In the genomic region with DNA sequence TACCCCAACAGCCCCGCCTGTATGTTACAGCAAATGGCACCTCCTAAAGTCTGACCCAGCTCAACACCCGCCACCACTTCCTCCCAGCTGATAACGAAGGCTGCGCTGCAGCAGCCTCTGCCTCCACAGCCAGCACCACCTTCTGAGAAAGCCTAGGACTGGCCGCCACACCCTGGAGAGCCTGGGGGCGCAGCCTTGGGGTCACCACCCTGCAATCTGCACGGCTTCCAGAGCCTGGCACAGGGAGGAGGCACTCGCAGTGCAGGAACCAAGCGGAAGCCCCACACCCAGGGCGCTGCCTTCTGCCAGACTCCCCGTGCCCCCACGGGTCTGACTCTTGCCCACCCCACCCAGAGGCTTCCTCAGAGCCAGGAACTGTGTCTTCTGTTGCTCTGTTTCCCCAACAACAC, we compare ENCODE assay signal across 12 cellular contexts.
DNase-seq lines count a peak whose midpoint lies in the region; ATAC-seq and TF ChIP-seq lines count a peak whose summit lies in the region.
"Had no signal": no experiment of that assay in that cellular context is flagged by ENCODE, and none has a peak within 500 bp of the region (broad histone marks: within the 10 kb centered on the region; RNA-seq: fewer than 3 reads in every experiment).

No MANE protein-coding gene starts in this region.

- peaks cover 0 to 5% (median 2%) of the 10 kb centered on the region in 3 donors for H3K4me1 Mint-ChIP-seq in IgD-negative memory B cell

- peaks cover 38% of the 10 kb centered on the region for H3K4me1 ChIP-seq in BE2C

- DNase-seq in activated CD4-positive, CD25-positive, alpha-beta regulatory T cell treated with anti-CD3 and anti-CD28 coated beads, Interleukin-2, amount 50 U/mL, for 72 hours: peak; percentile 46
- DNase-seq in activated naive CD4-positive, alpha-beta T cell treated with anti-CD3 and anti-CD28 coated beads, Interleukin-2, amount 50 U/mL, for 72 hours (ENCODE audit: low spot score in 2 of 2): no peak
- peak; percentile 22 for DNase-seq in stimulated activated CD4-positive, alpha-beta T cell treated with anti-CD3 and anti-CD28 coated beads, Interleukin-4, amount 100 ng/mL, for 24 hours
- DNase-seq in C1 segment of cervical spinal cord (lab: John Stamatoyannopoulos, UW) (no peak), COLO829 (ENCODE audit: low spot score) (no peak), nucleus accumbens (lab: John Stamatoyannopoulos, UW) (no peak), BE2C (no peak)
- DNase-seq: Karpas-422, NCI-H226 had no signal

- peak; percentile 58 to 64 for ATAC-seq in activated naive CD4-positive, alpha-beta T cell treated with anti-CD3 and anti-CD28 coated beads, Interleukin-2, amount 50 U/mL, for 72 hours

- H3K27ac Mint-ChIP-seq in IgD-negative memory B cell: peak overlapping the region in 1 of 3 donors; percentile 93
- H3K27ac Mint-ChIP-seq in activated naive CD4-positive, alpha-beta T cell treated with anti-CD3 and anti-CD28 coated beads, Interleukin-2, amount 50 U/mL, for 72 hours: peak overlapping the region; percentile 16 to 36
- H3K27ac Mint-ChIP-seq: nephron had no signal

- H3K9me3 ChIP-seq in BE2C: no peaks in the 10 kb centered on the region

- H3K27me3 ChIP-seq in BE2C: no peaks in the 10 kb centered on the region
- H3K27me3 ChIP-seq: SJSA1 had no signal

- TF ChIP-seq CTCF in BE2C (IDR thresholded peaks at IDR 0.05; ENCODE audit: low read depth, low read length): no peak

- H3K36me3 ChIP-seq in BE2C: no peaks in the 10 kb centered on the region; the same call in 1 of the 2 replicates

- H3K27me3 Mint-ChIP-seq in IgD-negative memory B cell: no peaks in the 10 kb centered on the region

- peak overlapping the region in 3 of 4 donors; percentile 6 to 84 (median 23) for H3K4me3 Mint-ChIP-seq in IgD-negative memory B cell
- H3K4me3 Mint-ChIP-seq: nephron had no signal

- H3K36me3 Mint-ChIP-seq in IgD-negative memory B cell: no peaks in the 10 kb centered on the region
- H3K36me3 Mint-ChIP-seq in activated naive CD4-positive, alpha-beta T cell treated with anti-CD3 and anti-CD28 coated beads, Interleukin-2, amount 50 U/mL, for 72 hours: no peaks in the 10 kb centered on the region

- no peak overlapping the region for H3K4me3 ChIP-seq in BE2C (ENCODE audit: low read depth, low read length)
- H3K4me3 ChIP-seq: SJSA1 had no signal

- no peaks in the 10 kb centered on the region for H3K9me3 Mint-ChIP-seq in IgD-negative memory B cell
- H3K9me3 Mint-ChIP-seq in activated naive CD4-positive, alpha-beta T cell treated with anti-CD3 and anti-CD28 coated beads, Interleukin-2, amount 50 U/mL, for 72 hours: no peaks in the 10 kb centered on the region
- H3K9me3 Mint-ChIP-seq: nephron had no signal

Comparison
In these comparisons a context has a peak if more than half of its experiments do, and no peak if none do; other contexts are left out.
1. DNase-seq: peak in activated CD4-positive, CD25-positive, alpha-beta regulatory T cell treated with anti-CD3 and anti-CD28 coated beads, Interleukin-2, amount 50 U/mL, for 72 hours (single experiment) and stimulated activated CD4-positive, alpha-beta T cell treated with anti-CD3 and anti-CD28 coated beads, Interleukin-4, amount 100 ng/mL, for 24 hours (single experiment); none in activated naive CD4-positive, alpha-beta T cell treated with anti-CD3 and anti-CD28 coated beads, Interleukin-2, amount 50 U/mL, for 72 hours (0 of 2), C1 segment of cervical spinal cord (0 of 14), COLO829 (single experiment), nucleus accumbens (0 of 56) and BE2C (single experiment).